8 cellular contexts compared by ENCODE assay signal in the genomic region with DNA sequence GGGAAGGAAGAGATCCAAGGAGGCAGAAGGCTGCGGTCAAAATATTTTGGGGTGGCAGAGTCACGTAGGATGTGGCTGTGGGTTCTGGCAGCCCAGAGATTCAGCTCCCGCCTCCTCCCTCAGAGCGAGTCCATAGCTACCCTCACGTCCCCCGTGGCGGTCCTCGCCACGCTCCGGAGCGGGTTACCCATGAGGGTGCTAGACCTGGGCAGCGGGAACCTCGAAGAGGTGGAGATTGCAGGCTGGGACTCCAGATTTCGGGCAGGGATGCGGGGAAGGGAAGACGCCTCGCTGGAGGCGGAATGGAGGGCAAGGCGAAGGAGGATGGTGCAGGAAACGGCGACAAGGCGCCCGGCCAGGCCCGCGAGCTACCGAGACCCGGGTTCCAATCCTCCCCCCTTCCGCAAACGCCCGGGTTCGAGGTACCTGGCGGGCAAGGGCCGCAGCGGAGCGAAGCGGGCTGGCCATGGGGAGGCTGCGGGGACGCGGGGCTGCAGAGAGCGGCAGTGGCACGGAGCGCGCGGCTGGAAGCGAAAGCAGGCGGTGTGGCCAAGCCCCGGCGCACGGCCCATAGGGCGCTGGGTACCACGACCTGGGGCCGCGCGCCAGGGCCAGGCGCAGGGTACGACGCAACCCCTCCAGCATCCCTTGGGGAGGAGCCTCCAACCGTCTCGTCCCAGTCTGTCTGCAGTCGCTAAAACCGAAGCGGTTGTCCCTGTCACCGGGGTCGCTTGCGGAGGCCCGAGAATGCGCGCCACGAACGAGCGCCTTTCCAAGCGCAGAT. TPM values are rescaled to one million over a fixed set of nuclear protein-coding genes. Genes with fewer than 3 reads are reported as not detected.
DNase-seq lines count a peak whose midpoint lies in the region; ATAC-seq and TF ChIP-seq lines count a peak whose summit lies in the region.

No MANE protein-coding gene starts in this region.

- H3K4me1 ChIP-seq in DND-41 (ENCODE audit: insufficient read depth, low read length) (peaks cover 21% of the 10 kb centered on the region), foreskin keratinocyte (peaks cover 15% of the 10 kb centered on the region), aorta (ENCODE audit: control insufficient read depth in 1 of 2, insufficient read depth in 2 of 2, low read length in 2 of 2) (no peaks in the 10 kb centered on the region)

- H3K36me3 ChIP-seq in DND-41 (ENCODE audit: insufficient read depth, low read length), result peaks cover 11% of the 10 kb centered on the region; the same call in 1 of the 2 replicates
- no peaks in the 10 kb centered on the region; the same call in 1 of the 2 replicates for H3K36me3 ChIP-seq in H7 (replicated peaks; ENCODE audit: control insufficient read depth, insufficient read depth, low read length)
- no peaks in the 10 kb centered on the region for H3K36me3 ChIP-seq in aorta (ENCODE audit: control insufficient read depth in 1 of 2, insufficient read depth in 2 of 2, low read length in 1 of 2)

- H3K27me3 Mint-ChIP-seq in activated CD8-positive, alpha-beta memory T cell treated with anti-CD3 and anti-CD28 coated beads, Interleukin-2, amount 10 ng/mL, durations not matched to agents 7 days and 5 days, result peaks cover 6% of the 10 kb centered on the region
- peaks cover 12% of the 10 kb centered on the region for H3K27me3 Mint-ChIP-seq in nephron progenitor cell (ENCODE audit: low read depth, poor library complexity)

- ATAC-seq in DND-41 (ENCODE audit: insufficient read depth, low read depth), result peak; percentile 59
- ATAC-seq in activated CD8-positive, alpha-beta memory T cell treated with anti-CD3 and anti-CD28 coated beads, Interleukin-2, amount 10 ng/mL, durations not matched to agents 7 days and 5 days, result peak; percentile 66
- ATAC-seq in foreskin keratinocyte, result peak; percentile 53
- ATAC-seq in aorta (ENCODE audit: low FRiP score), result peak; percentile 78
- no peak for ATAC-seq in GM18867 (IDR thresholded peaks at IDR 0.05; ENCODE audit: unreplicated experiment)

- intact Hi-C loops in aorta (cut with DNase I), result no loop called here

- H4K20me1 ChIP-seq in DND-41 (ENCODE audit: insufficient read depth, low read length), result no peaks in the 10 kb centered on the region; the same call in 1 of the 2 replicates

- no peaks in the 10 kb centered on the region for H3K9me3 Mint-ChIP-seq in activated CD8-positive, alpha-beta memory T cell treated with anti-CD3 and anti-CD28 coated beads, Interleukin-2, amount 10 ng/mL, durations not matched to agents 7 days and 5 days (ENCODE audit: low read depth)
- H3K9me3 Mint-ChIP-seq in nephron progenitor cell, result no peaks in the 10 kb centered on the region

- H3K27ac ChIP-seq in DND-41 (ENCODE audit: low read length), result no peak overlapping the region
- peak overlapping the region; percentile 51 for H3K27ac ChIP-seq in foreskin keratinocyte
- no peak overlapping the region for H3K27ac ChIP-seq in aorta (ENCODE audit: low read depth in 1 of 2, low read length in 2 of 2)

- peaks cover 50% of the 10 kb centered on the region for H3K79me2 ChIP-seq in DND-41 (ENCODE audit: insufficient read depth, low read length)

- peak overlapping the region; percentile 26; the same call in 1 of the 2 replicates for H3K9ac ChIP-seq in DND-41 (ENCODE audit: low read depth, low read length)

- peaks cover 17% of the 10 kb centered on the region for H3K36me3 Mint-ChIP-seq in activated CD8-positive, alpha-beta memory T cell treated with anti-CD3 and anti-CD28 coated beads, Interleukin-2, amount 10 ng/mL, durations not matched to agents 7 days and 5 days
- H3K36me3 Mint-ChIP-seq in nephron progenitor cell (ENCODE audit: low read depth), result peaks cover 25% of the 10 kb centered on the region

- H3K9me3 ChIP-seq in DND-41 (ENCODE audit: insufficient read depth, low read length, severe bottlenecking), result no peaks in the 10 kb centered on the region
- no peaks in the 10 kb centered on the region for H3K9me3 ChIP-seq in aorta (ENCODE audit: control insufficient read depth, low read length)

- WGBS in aorta, 2 donors, result 1% methylated on average over 68 to 72 of the region's 72 CpGs

- H2AFZ ChIP-seq in DND-41 (ENCODE audit: low read depth, low read length), result peak overlapping the region; percentile 36

- H3K4me3 ChIP-seq in DND-41 (ENCODE audit: low read depth in 1 of 2, low read length in 2 of 2) (peak overlapping the region in 1 of 2 experiments; percentile 51; a peak in 3 of 4 replicates), H7 (ENCODE audit: insufficient read depth, low read depth, low read length) (peak overlapping the region; percentile 73), aorta (ENCODE audit: low read length in 2 of 2) (peak overlapping the region; percentile 50 to 63)

- TF ChIP-seq CTCF in DND-41 (IDR thresholded peaks at IDR 0.05; ENCODE audit: borderline replicate concordance, extremely low read depth, low read length, poor library complexity, severe bottlenecking) (no peak), foreskin keratinocyte (conservative IDR thresholded peaks at IDR 0.05) (no peak), nephron progenitor cell (IDR thresholded peaks at IDR 0.05) (no peak)

- H3K4me3 Mint-ChIP-seq in activated CD8-positive, alpha-beta memory T cell treated with anti-CD3 and anti-CD28 coated beads, Interleukin-2, amount 10 ng/mL, durations not matched to agents 7 days and 5 days, result peak overlapping the region; percentile 91
- peak overlapping the region; percentile 89 for H3K4me3 Mint-ChIP-seq in nephron progenitor cell

- H3K4me1 Mint-ChIP-seq in activated CD8-positive, alpha-beta memory T cell treated with anti-CD3 and anti-CD28 coated beads, Interleukin-2, amount 10 ng/mL, durations not matched to agents 7 days and 5 days, result peaks cover 43% of the 10 kb centered on the region
- H3K4me1 Mint-ChIP-seq in nephron progenitor cell, result peaks cover 27% of the 10 kb centered on the region

- CTCF ChIA-PET in activated CD8-positive, alpha-beta memory T cell treated with anti-CD3 and anti-CD28 coated beads, Interleukin-2, amount 10 ng/mL, durations not matched to agents 7 days and 5 days (lab: Charles Lee), result interaction anchor here (1.0 to 1.8 kb wide), 2 partner anchors 9 to 64 kb away, joined by 5 to 7 read pairs; no protein-coding TSS in a partner anchor

- H3K27ac Mint-ChIP-seq in activated CD8-positive, alpha-beta memory T cell treated with anti-CD3 and anti-CD28 coated beads, Interleukin-2, amount 10 ng/mL, durations not matched to agents 7 days and 5 days, result peak overlapping the region; percentile 92
- H3K27ac Mint-ChIP-seq in nephron progenitor cell, result no peak overlapping the region

- H3K4me2 ChIP-seq in DND-41 (ENCODE audit: insufficient read depth, low read length), result peak overlapping the region; percentile 62

- no peaks in the 10 kb centered on the region for H3K27me3 ChIP-seq in DND-41 (ENCODE audit: insufficient read depth, low read length, poor library complexity)
- no peaks in the 10 kb centered on the region for H3K27me3 ChIP-seq in H7 (ENCODE audit: control insufficient read depth, insufficient read depth, low read length)
- H3K27me3 ChIP-seq in foreskin keratinocyte, result no peaks in the 10 kb centered on the region
- H3K27me3 ChIP-seq in aorta (ENCODE audit: control insufficient read depth in 1 of 2, insufficient read depth in 2 of 2, low read length in 1 of 2), result no peaks in the 10 kb centered on the region

- peak; percentile 55 for DNase-seq in DND-41
- peak; percentile 78 for DNase-seq in H7
- DNase-seq in activated CD8-positive, alpha-beta memory T cell treated with anti-CD3 and anti-CD28 coated beads, Interleukin-2, amount 10 ng/mL, durations not matched to agents 7 days and 5 days, result peak; percentile 81
- DNase-seq in foreskin keratinocyte, result peak; percentile 19 to 40
- peak; percentile 42 for DNase-seq in nephron progenitor cell
- DNase-seq in aorta, result peak; percentile 63 to 80
- DNase-seq in NCI-H146 treated with DMSO at 0.1 percent for 48 hours (lab: John Stamatoyannopoulos, UW; ENCODE audit: unreplicated experiment), result no peak

RNA-seq across cellular contexts. Expression of a gene that starts 46.2 kb away (rescaled TPM):
- total RNA-seq in H7 (2014; rRNA removed; shearing (Covaris generic)), result 150 and 157 TPM in 2 replicates
- 10 to 100 TPM; 18.9 to 48.3 TPM for total RNA-seq in activated CD8-positive, alpha-beta memory T cell treated with anti-CD3 and anti-CD28 coated beads, Interleukin-2, amount 10 ng/mL, durations not matched to agents 7 days and 5 days
- total RNA-seq in foreskin keratinocyte (44.6 and 65.0 TPM in 2 replicates), aorta (10 to 100 TPM; 27.7 to 47.3 TPM)
- polyA plus RNA-seq in foreskin keratinocyte (8.3 and 11.3 TPM in 2 replicates), aorta (10 to 100 TPM in 1 of 2 donors, 1 to 10 TPM in 1; 3.8 to 15.9 TPM)
